In the genomic region with DNA sequence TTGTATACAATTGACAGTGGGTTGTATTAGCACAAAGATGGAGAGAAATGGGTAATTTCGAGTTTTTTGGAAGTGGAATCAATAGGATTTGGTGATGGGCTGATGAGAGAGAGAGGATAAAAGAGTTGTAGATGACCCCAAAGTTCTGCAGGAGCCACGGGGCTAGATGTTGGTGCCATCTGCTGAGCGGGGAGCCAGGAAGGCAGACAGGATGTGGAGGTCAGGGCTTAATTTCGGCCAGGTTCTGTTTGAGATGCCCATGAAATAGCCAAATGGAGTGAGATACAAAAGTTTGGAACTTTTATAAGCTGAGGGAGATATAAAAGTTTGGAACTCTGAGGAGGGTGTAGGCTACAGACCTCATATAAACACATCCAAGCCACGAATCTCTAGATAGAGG, we compare ENCODE assay signal across 13 cellular contexts. TPM values are rescaled to one million over a fixed set of nuclear protein-coding genes. Genes with fewer than 3 reads are reported as not detected.
DNase-seq lines count a peak whose midpoint lies in the region; ATAC-seq and TF ChIP-seq lines count a peak whose summit lies in the region.
"Had no signal": no experiment of that assay in that cellular context is flagged by ENCODE, and none has a peak within 500 bp of the region (broad histone marks: within the 10 kb centered on the region; RNA-seq: fewer than 3 reads in every experiment).

No MANE protein-coding gene starts in this region.

- H3K4me1 ChIP-seq in CD8-positive, alpha-beta T cell (ENCODE audit: insufficient read depth, low read length) = peaks cover 53% of the 10 kb centered on the region
- H3K4me1 ChIP-seq in psoas muscle = no peaks in the 10 kb centered on the region
- no peaks in the 10 kb centered on the region for H3K4me1 ChIP-seq in tibial artery

- H3K27ac ChIP-seq in CD8-positive, alpha-beta T cell (ENCODE audit: low read depth, low read length) = peak overlapping the region; percentile 74
- H3K27ac ChIP-seq in KOPT-K1 (ENCODE audit: low read depth, low read length, poor library complexity, severe bottlenecking) (peak overlapping the region; percentile 92), psoas muscle (peak overlapping the region; percentile 31), tibial artery (no peak overlapping the region)

- no peak for ATAC-seq in CD8-positive, alpha-beta T cell
- ATAC-seq in psoas muscle = no peak

- POLR2A ChIA-PET in CD8-positive, alpha-beta T cell (lab: Charles Lee) = interaction anchor here (1.1 to 14.1 kb wide), 20 partner anchors 13 to 186 kb away, joined by 3 to 300 read pairs (median 20); a partner anchor contains a TSS

- intact Hi-C loops in CD8-positive, alpha-beta T cell (cut with DNase I, micrococcal nuclease) = loop anchor here (2.0 to 5.0 kb wide), 7 partner anchors 50 to 168 kb away; a partner anchor contains a TSS
- intact Hi-C loops in psoas muscle (cut with DNase I) = loop anchor here in 1 of 2 donors (10.0 kb wide), 1 partner anchor 94 kb away; no protein-coding TSS in a partner anchor
- intact Hi-C loops in tibial artery (cut with DNase I; ENCODE audit: low total_unique reads) = no loop called here

- TF ChIP-seq CTCF in CD8-positive, alpha-beta T cell (IDR thresholded peaks at IDR 0.05) = no peak
- TF ChIP-seq CTCF in psoas muscle (IDR thresholded peaks at IDR 0.05) (no peak), tibial artery (IDR thresholded peaks at IDR 0.05) (no peak)

- H3K4me3 ChIP-seq in CD8-positive, alpha-beta T cell (ENCODE audit: low read depth, low read length) = peak overlapping the region; percentile 88
- peak overlapping the region; percentile 66 for H3K4me3 ChIP-seq in psoas muscle
- peak overlapping the region in 1 of 2 donors; percentile 46 for H3K4me3 ChIP-seq in tibial artery

- peak overlapping the region; percentile 97 for H3K4me3 Mint-ChIP-seq in CD8-positive, alpha-beta T cell
- H3K4me3 Mint-ChIP-seq: brain, neural crest cell had no signal

- peaks cover 69% of the 10 kb centered on the region for H3K4me1 Mint-ChIP-seq in CD8-positive, alpha-beta T cell (ENCODE audit: low read depth)
- H3K4me1 Mint-ChIP-seq: brain, neural crest cell had no signal

- 49 to 60% (median 50%) methylated on average over 5 of the region's 5 CpGs for WGBS in psoas muscle, 3 donors

- peak in 1 of 7 experiments; percentile 51 for DNase-seq in CD8-positive, alpha-beta T cell
- DNase-seq in dermis blood vessel endothelial cell = peak; percentile 37
- DNase-seq in psoas muscle = no peak
- no peak for DNase-seq in tibial artery
- no peak for DNase-seq in NCI-H1105 treated with DMSO at 0.1 percent for 48 hours (lab: John Stamatoyannopoulos, UW)
- no peak for DNase-seq in DMS53 (lab: John Stamatoyannopoulos, UW)
- DNase-seq: NCI-H1417 treated with DMSO at 0.1 percent for 48 hours, SW 1271 had no signal

- CTCF ChIA-PET in CD8-positive, alpha-beta T cell (lab: Charles Lee) = interaction anchor here (0.6 to 5.6 kb wide), 22 partner anchors 34 to 188 kb away, joined by 3 to 74 read pairs (median 7); a partner anchor contains a TSS

- no peaks in the 10 kb centered on the region for H3K27me3 Mint-ChIP-seq in CD8-positive, alpha-beta T cell (ENCODE audit: low read depth)

- peaks cover 17% of the 10 kb centered on the region for H3K9me3 Mint-ChIP-seq in CD8-positive, alpha-beta T cell
- H3K9me3 Mint-ChIP-seq: brain had no signal

- H3K9me3 ChIP-seq in CD8-positive, alpha-beta T cell (ENCODE audit: low read length) = peaks cover 37% of the 10 kb centered on the region
- H3K9me3 ChIP-seq in KOPT-K1 (ENCODE audit: insufficient read depth, low read length, poor library complexity, severe bottlenecking) (peaks cover 43% of the 10 kb centered on the region), psoas muscle (no peaks in the 10 kb centered on the region), tibial artery (no peaks in the 10 kb centered on the region)

- H3K36me3 ChIP-seq in CD8-positive, alpha-beta T cell (ENCODE audit: insufficient read depth, low read length) = peaks cover 38% of the 10 kb centered on the region
- H3K36me3 ChIP-seq in KOPT-K1 (ENCODE audit: insufficient read depth, low read length) (peaks cover 45% of the 10 kb centered on the region), psoas muscle (ENCODE audit: insufficient read depth in 1 of 2, low read depth in 1 of 2) (peaks cover 0 to 10% of the 10 kb centered on the region in 2 donors), tibial artery (peaks cover 0 to 4% (median 0%) of the 10 kb centered on the region in 3 donors)

- H3K27me3 ChIP-seq in CD8-positive, alpha-beta T cell (ENCODE audit: insufficient read depth, low read length) = no peaks in the 10 kb centered on the region
- no peaks in the 10 kb centered on the region for H3K27me3 ChIP-seq in psoas muscle (ENCODE audit: insufficient read depth in 3 of 3, low read length in 2 of 3)
- H3K27me3 ChIP-seq in tibial artery = no peaks in the 10 kb centered on the region

- H3K36me3 Mint-ChIP-seq in CD8-positive, alpha-beta T cell = peaks cover 71% of the 10 kb centered on the region
- H3K36me3 Mint-ChIP-seq: brain had no signal

- peak overlapping the region; percentile 98 for H3K27ac Mint-ChIP-seq in CD8-positive, alpha-beta T cell
- H3K27ac Mint-ChIP-seq: brain had no signal

RNA-seq across cellular contexts. Expression of a gene that starts 2.1 kb away (rescaled TPM):
- total RNA-seq in CD8-positive, alpha-beta T cell = 10 to 100 TPM; 11.8 to 13.8 TPM
- total RNA-seq in dermis blood vessel endothelial cell (388 and 408 TPM in 2 replicates), psoas muscle (10 to 100 TPM; 14.2 to 36.4 (median 15.1) TPM)
- 10 to 100 TPM; 13.6 to 21.7 (median 15.0) TPM for polyA plus RNA-seq in psoas muscle
- total RNA-seq: fibroblast of lung, neural crest cell had no signal
- polyA plus RNA-seq: fibroblast of lung had no signal

RNA-seq across cellular contexts. Expression of a gene that starts 54.6 kb away (rescaled TPM):
- 10 to 100 TPM; 21.2 to 29.7 TPM for total RNA-seq in CD8-positive, alpha-beta T cell
- 111 and 145 TPM in 2 replicates for total RNA-seq in dermis blood vessel endothelial cell
- total RNA-seq in psoas muscle = 10 to 100 TPM; 10.7 to 17.7 (median 11.4) TPM
- 10 to 100 TPM; 15.0 to 23.7 (median 21.1) TPM for polyA plus RNA-seq in psoas muscle
- total RNA-seq: fibroblast of lung, H1, neural crest cell had no signal
- polyA plus RNA-seq: fibroblast of lung, H1 had no signal

Comparison
In these comparisons a context has a peak if more than half of its experiments do, and no peak if none do; other contexts are left out.
1. H3K27ac ChIP-seq: peak in CD8-positive, alpha-beta T cell (single experiment), KOPT-K1 (single experiment) and psoas muscle (single experiment); none in tibial artery (0 of 2).
2. RNA of a gene that starts 2.1 kb away (total RNA-seq): 388 to 408 TPM in dermis blood vessel endothelial cell; 14.2 to 36.4 TPM in psoas muscle and 11.8 to 13.8 TPM in CD8-positive, alpha-beta T cell; every median in the first group is over 10 times any median in the second.